Comparison of ENCODE assay signal across 8 cellular contexts in the genomic region with DNA sequence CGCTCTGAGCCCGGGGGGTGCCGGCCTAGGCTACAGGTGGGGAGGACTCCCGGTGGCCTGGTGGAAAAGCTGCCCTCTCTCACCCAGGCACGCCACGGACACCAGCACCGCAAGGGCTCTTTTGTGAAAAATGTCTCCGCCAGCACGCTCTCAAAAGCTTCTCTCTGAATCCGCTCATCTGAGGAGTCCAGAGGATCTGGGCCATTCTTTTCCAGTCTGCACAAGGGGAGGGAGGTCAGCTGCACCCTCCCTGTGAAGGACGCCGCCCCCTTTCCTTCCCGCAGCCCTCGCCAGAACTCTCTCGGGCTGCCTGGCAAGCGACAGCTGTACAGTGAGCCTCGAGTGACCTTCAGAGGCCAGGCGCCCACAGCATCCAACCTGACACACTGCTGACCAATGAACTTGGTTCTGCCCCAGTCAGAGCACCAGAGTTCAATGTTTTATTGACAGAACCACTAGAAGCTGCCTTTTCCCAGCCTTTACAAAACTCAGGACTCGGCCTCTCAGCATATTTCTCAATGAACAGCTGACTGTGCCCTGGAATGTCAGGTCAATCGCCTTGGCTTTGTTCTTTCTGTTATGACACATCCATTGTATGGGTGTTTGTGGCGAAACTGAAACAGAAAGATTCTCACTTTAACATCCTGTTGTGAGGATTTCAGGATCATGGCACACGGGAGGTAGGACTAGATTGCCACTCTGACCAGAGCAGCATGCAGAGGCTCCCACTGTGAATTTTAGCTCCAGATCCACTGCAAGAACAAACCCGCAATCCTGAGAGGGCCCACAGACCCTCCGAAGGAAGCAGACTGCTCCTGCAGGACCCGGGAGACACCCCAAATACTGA. TPM values are rescaled to one million over a fixed set of nuclear protein-coding genes. Genes with fewer than 3 reads are reported as not detected.
A peak's percentile ranks its signal among the peaks of the same experiment; 100 is the strongest.
DNase-seq lines count a peak whose midpoint lies in the region; ATAC-seq, FAIRE-seq and TF ChIP-seq lines count a peak whose summit lies in the region.

No MANE protein-coding gene starts in this region.

- FAIRE-seq in RCC 7860 (lab: Jason Lieb, UNC) (peak; percentile 88), HepG2 (lab: Jason Lieb, UNC) (peak; percentile 97)

- no TSS peak for BruUV-seq in HepG2 (replicated peaks; lab: Mats Ljungman, UMichigan)

- H3K4me2 ChIP-seq in HepG2 (ENCODE audit: low read depth, low read length): peak overlapping the region; percentile 97

- peak; percentile 41; the same call in 1 of the 2 replicates for TF ChIP-seq RAD21 in HepG2 (CRISPR knock-in tag; IDR thresholded peaks at IDR 0.05)

- H3K9me3 ChIP-seq in HepG2 (ENCODE audit: low read length) (no peaks in the 10 kb centered on the region), stomach (no peaks in the 10 kb centered on the region)

- H3K9ac ChIP-seq in HepG2 (ENCODE audit: insufficient read depth, low read depth, low read length): peak overlapping the region; percentile 79

- H3K79me2 ChIP-seq in HepG2 (ENCODE audit: insufficient read depth, low read length): no peaks in the 10 kb centered on the region

- H4K20me1 ChIP-seq in HepG2 (ENCODE audit: insufficient read depth, low read length): no peaks in the 10 kb centered on the region

- peak overlapping the region; percentile 83 for H3K27ac ChIP-seq in HepG2 (ENCODE audit: extremely low read length, insufficient read depth, low read length)
- peak overlapping the region; percentile 74 to 88 (median 82) for H3K27ac ChIP-seq in stomach

- DNase-seq in AG09309 (ENCODE audit: low read depth) (peak; percentile 74), GM20000 (ENCODE audit: low spot score) (peak; percentile 53), RCC 7860 (ENCODE audit: low spot score) (peak; percentile 91), dermis blood vessel endothelial cell (peak; percentile 98), HepG2 (ENCODE audit: low spot score) (peak; percentile 100), stomach (peak; percentile 57), NCI-H2196 treated with DMSO at 0.1 percent for 48 hours (lab: John Stamatoyannopoulos, UW; ENCODE audit: unreplicated experiment) (no peak)

- H2AFZ ChIP-seq in HepG2 (ENCODE audit: low read length): no peak overlapping the region

- TF ChIP-seq EP300 in HepG2 (IDR thresholded peaks at IDR 0.05; ENCODE audit: low read depth in 2 of 2, low read length in 2 of 2) (peak; percentile 72 to 96), HepG2 (CRISPR knock-in tag; IDR thresholded peaks at IDR 0.05; ENCODE audit: borderline replicate concordance) (peak; percentile 90), stomach (IDR thresholded peaks at IDR 0.05) (no peak)

- ATAC-seq in HepG2: peak; percentile 97
- ATAC-seq in GM18868 (IDR thresholded peaks at IDR 0.05; ENCODE audit: unreplicated experiment): no peak

- intact Hi-C loops in HepG2 (cut with micrococcal nuclease; ENCODE audit: unreplicated experiment): loop anchor here (1.0 to 2.0 kb wide), 4 partner anchors 22 to 56 kb away; no protein-coding TSS in a partner anchor
- intact Hi-C loops in stomach (cut with DNase I; ENCODE audit: low total_unique reads): no loop called here

- H3K36me3 ChIP-seq in HepG2 (replicated peaks in 1 of 2; ENCODE audit: control insufficient read depth in 1 of 2, insufficient read depth in 2 of 2, low read length in 2 of 2): no peaks in the 10 kb centered on the region
- H3K36me3 ChIP-seq in stomach: no peaks in the 10 kb centered on the region

- peaks cover 48% of the 10 kb centered on the region for H3K4me1 ChIP-seq in HepG2 (ENCODE audit: insufficient read depth, low read length)
- H3K4me1 ChIP-seq in stomach: peaks cover 30 to 46% (median 34%) of the 10 kb centered on the region in 4 donors

- TF ChIP-seq CTCF in AG09309 (IDR thresholded peaks at IDR 0.05; ENCODE audit: control insufficient read depth, insufficient read depth, low read depth, low read length, missing control alignments) (no peak), GM20000 (IDR thresholded peaks at IDR 0.05; ENCODE audit: extremely low read depth, missing control alignments) (no peak), HepG2 (CRISPR knock-in tag; IDR thresholded peaks at IDR 0.05) (peak; percentile 61), stomach (IDR thresholded peaks at IDR 0.05) (no peak)

- WGBS in HepG2 (ENCODE audit: low lambda C conversion rate): 1% methylated on average over 13 of the region's 25 CpGs
- WGBS in stomach, 5 donors: 10 to 24% (median 14%) methylated on average over 13 to 25 of the region's 25 CpGs

- POLR2A ChIA-PET in HepG2 (lab: Yijun Ruan, JAX): interaction anchor here (0.6 to 3.0 kb wide), 21 partner anchors 9 to 504 kb away, joined by 3 to 55 read pairs (median 5); partner anchors contain the start of genes NQO2, SERPINB9 and WRNIP1

- in situ Hi-C loops in HepG2 (cut with HindIII; ENCODE audit: extremely low pct_ligation_motif_present, low pct_unique_long_range_greater_than_20kb): no loop called here

- peak; percentile 52 to 54; a peak in 2 of 4 replicates for TF ChIP-seq POLR2A in HepG2 (IDR thresholded peaks at IDR 0.05; ENCODE audit: insufficient read depth in 1 of 2, low read depth in 2 of 2, low read length in 2 of 2)
- no peak for TF ChIP-seq POLR2A in stomach (IDR thresholded peaks at IDR 0.05)

- CTCF ChIA-PET in HepG2 (lab: Yijun Ruan, JAX; ENCODE audit: low intra/inter-chr PET ratio, low total read pairs): interaction anchor here (1.0 kb wide), 1 partner anchor 55 kb away, joined by 4 read pairs; no protein-coding TSS in a partner anchor

- H3K4me3 ChIP-seq in AG09309 (ENCODE audit: control insufficient read depth, low read depth, low read length) (peak overlapping the region; percentile 50; the same call in 1 of the 2 replicates), HepG2 (replicated peaks in 1 of 3; ENCODE audit: insufficient read depth in 1 of 3, low read depth in 2 of 3, low read length in 3 of 3) (peak overlapping the region; percentile 58 to 79 (median 60)), stomach (peak overlapping the region; percentile 51 to 64 (median 54))

- no peaks in the 10 kb centered on the region; a peak in 1 of 5 replicates for H3K27me3 ChIP-seq in HepG2 (ENCODE audit: control insufficient read depth in 1 of 2, insufficient read depth in 2 of 2, low read length in 2 of 2)
- H3K27me3 ChIP-seq in stomach: no peaks in the 10 kb centered on the region

TF ChIP-seq in HepG2, 621 proteins besides CTCF, POLR2A, EP300 and RAD21 (continues in another document):
- no peak for TF ChIP-seq ATM (IDR thresholded peaks at IDR 0.05; ENCODE audit: borderline replicate concordance)

RNA-seq across cellular contexts. Expression of gene SERPINB9, which starts 26.7 kb away (rescaled TPM):
- 37.3 and 98.0 TPM in 2 replicates for total RNA-seq in dermis blood vessel endothelial cell
- total RNA-seq in HepG2 (2016; rRNA removed; fragmentation: Illumina TruSeq; extraction: Trizol): 7.2 and 9.8 TPM in 2 replicates
- 0.61 and 0.71 TPM in 2 replicates for total RNA-seq in HepG2 (2016; cell fraction: cytosol; rRNA removed; fragmentation: Illumina TruSeq; extraction: Trizol; ENCODE audit: low read depth)
- 7.0 and 8.5 TPM in 2 replicates for total RNA-seq in HepG2 (2016; cell fraction: insoluble cytoplasmic fraction; rRNA removed; fragmentation: Illumina TruSeq; extraction: Trizol)
- 2.7 and 2.9 TPM in 2 replicates for total RNA-seq in HepG2 (2016; cell fraction: membrane; rRNA removed; fragmentation: Illumina TruSeq; extraction: Trizol)
- 2.9 and 4.3 TPM in 2 replicates for total RNA-seq in HepG2 (2016; cell fraction: nucleus; rRNA removed; fragmentation: Illumina TruSeq; extraction: Trizol)
- 32.5 and 36.7 TPM in 2 replicates for polyA plus RNA-seq in HepG2 (2011; rRNA removed)
- 23.5 and 30.7 TPM in 2 replicates for polyA plus RNA-seq in HepG2 (2011; cell fraction: cytosol; rRNA removed)
- 9.8 and 12.8 TPM in 2 replicates for polyA plus RNA-seq in HepG2 (2011; cell fraction: nucleus; rRNA removed)
- 6.6 and 9.0 TPM in 2 replicates for polyA plus RNA-seq in HepG2 (2012)
- polyA plus RNA-seq in HepG2 (2016; cell fraction: cytosol; fragmentation: Illumina TruSeq; extraction: Trizol; ENCODE audit: low read depth): 0.33 and 0.35 TPM in 2 replicates
- polyA plus RNA-seq in HepG2 (2016; cell fraction: insoluble cytoplasmic fraction; fragmentation: Illumina TruSeq; extraction: Trizol; ENCODE audit: low read depth): 8.7 and 10.9 TPM in 2 replicates
- 1.5 and 1.6 TPM in 2 replicates for polyA plus RNA-seq in HepG2 (2016; cell fraction: membrane; fragmentation: Illumina TruSeq; extraction: Trizol; ENCODE audit: low read depth)
- polyA plus RNA-seq in HepG2 (2016; cell fraction: nucleus; fragmentation: Illumina TruSeq; extraction: Trizol; ENCODE audit: insufficient read depth, low read depth): 5.0 and 5.4 TPM in 2 replicates
- polyA minus RNA-seq in HepG2 (2011; rRNA and poly(A)+ RNA removed; ENCODE audit: low replicate concordance): 0.21 and 49.0 TPM in 2 replicates
- polyA minus RNA-seq in HepG2 (2011; cell fraction: cytosol; rRNA and poly(A)+ RNA removed): 29.2 and 32.6 TPM in 2 replicates
- polyA minus RNA-seq in HepG2 (2011; cell fraction: nucleus; rRNA and poly(A)+ RNA removed): 13.3 and 18.3 TPM in 2 replicates
- 1 to 10 TPM in 3 of 5 donors, under 1 TPM in 1, not detected in 1; 0.58 to 9.4 (median 2.8) TPM for total RNA-seq in stomach
- polyA plus RNA-seq in stomach: 1 to 10 TPM; 2.0 to 3.5 (median 2.1) TPM

RNA-seq across cellular contexts. Expression of gene SERPINB1, which starts 34.8 kb away (rescaled TPM):
- total RNA-seq in dermis blood vessel endothelial cell (32.2 and 57.8 TPM in 2 replicates), HepG2 (2016; rRNA removed; fragmentation: Illumina TruSeq; extraction: Trizol) (41.4 and 60.1 TPM in 2 replicates), stomach (100 to 1,000 TPM in 1 of 5 donors, 10 to 100 TPM in 4; 10.3 to 122 (median 18.7) TPM)
- 22.9 and 24.8 TPM in 2 replicates for total RNA-seq in HepG2 (2016; cell fraction: cytosol; rRNA removed; fragmentation: Illumina TruSeq; extraction: Trizol; ENCODE audit: low read depth)
- 40.1 and 52.3 TPM in 2 replicates for total RNA-seq in HepG2 (2016; cell fraction: insoluble cytoplasmic fraction; rRNA removed; fragmentation: Illumina TruSeq; extraction: Trizol)
- total RNA-seq in HepG2 (2016; cell fraction: membrane; rRNA removed; fragmentation: Illumina TruSeq; extraction: Trizol): 38.4 and 42.1 TPM in 2 replicates
- 23.4 and 26.0 TPM in 2 replicates for total RNA-seq in HepG2 (2016; cell fraction: nucleus; rRNA removed; fragmentation: Illumina TruSeq; extraction: Trizol)
- polyA plus RNA-seq in HepG2 (2011; rRNA removed) (48.7 and 60.5 TPM in 2 replicates), stomach (100 to 1,000 TPM; 126 to 146 (median 129) TPM)
- 35.1 and 50.0 TPM in 2 replicates for polyA plus RNA-seq in HepG2 (2011; cell fraction: cytosol; rRNA removed)
- 16.6 and 20.7 TPM in 2 replicates for polyA plus RNA-seq in HepG2 (2011; cell fraction: nucleus; rRNA removed)
- 55.8 and 68.9 TPM in 2 replicates for polyA plus RNA-seq in HepG2 (2012)
- polyA plus RNA-seq in HepG2 (2016; cell fraction: cytosol; fragmentation: Illumina TruSeq; extraction: Trizol; ENCODE audit: low read depth): 37.2 and 40.1 TPM in 2 replicates
- 67.5 and 71.1 TPM in 2 replicates for polyA plus RNA-seq in HepG2 (2016; cell fraction: insoluble cytoplasmic fraction; fragmentation: Illumina TruSeq; extraction: Trizol; ENCODE audit: low read depth)
- polyA plus RNA-seq in HepG2 (2016; cell fraction: membrane; fragmentation: Illumina TruSeq; extraction: Trizol; ENCODE audit: low read depth): 42.6 and 44.3 TPM in 2 replicates
- polyA plus RNA-seq in HepG2 (2016; cell fraction: nucleus; fragmentation: Illumina TruSeq; extraction: Trizol; ENCODE audit: insufficient read depth, low read depth): 39.9 and 41.4 TPM in 2 replicates
- 29.1 and 31.0 TPM in 2 replicates for polyA minus RNA-seq in HepG2 (2011; rRNA and poly(A)+ RNA removed; ENCODE audit: low replicate concordance)
- 46.4 and 51.7 TPM in 2 replicates for polyA minus RNA-seq in HepG2 (2011; cell fraction: cytosol; rRNA and poly(A)+ RNA removed)
- 32.6 and 44.3 TPM in 2 replicates for polyA minus RNA-seq in HepG2 (2011; cell fraction: nucleus; rRNA and poly(A)+ RNA removed)

Comparison
In these comparisons a context has a peak if more than half of its experiments do, and no peak if none do; other contexts are left out.
1. POLR2A ChIP-seq: peak in HepG2 (2 of 2); none in stomach (0 of 4).
2. Peak in every context shown above with its lines, with median percentiles within 50 percentile points of each other: H3K4me3 ChIP-seq.